ENCODE assay signal across 1 cellular context in genomic region chr7:92831716-92832622, GRCh38.
TF ChIP-seq lines count a peak whose summit lies in the region.

No MANE protein-coding gene starts in this region.

TF ChIP-seq in liver, 16 proteins besides CTCF, POLR2A, EP300 and RAD21 (continued from another document):
- TF ChIP-seq, protein P1, sequence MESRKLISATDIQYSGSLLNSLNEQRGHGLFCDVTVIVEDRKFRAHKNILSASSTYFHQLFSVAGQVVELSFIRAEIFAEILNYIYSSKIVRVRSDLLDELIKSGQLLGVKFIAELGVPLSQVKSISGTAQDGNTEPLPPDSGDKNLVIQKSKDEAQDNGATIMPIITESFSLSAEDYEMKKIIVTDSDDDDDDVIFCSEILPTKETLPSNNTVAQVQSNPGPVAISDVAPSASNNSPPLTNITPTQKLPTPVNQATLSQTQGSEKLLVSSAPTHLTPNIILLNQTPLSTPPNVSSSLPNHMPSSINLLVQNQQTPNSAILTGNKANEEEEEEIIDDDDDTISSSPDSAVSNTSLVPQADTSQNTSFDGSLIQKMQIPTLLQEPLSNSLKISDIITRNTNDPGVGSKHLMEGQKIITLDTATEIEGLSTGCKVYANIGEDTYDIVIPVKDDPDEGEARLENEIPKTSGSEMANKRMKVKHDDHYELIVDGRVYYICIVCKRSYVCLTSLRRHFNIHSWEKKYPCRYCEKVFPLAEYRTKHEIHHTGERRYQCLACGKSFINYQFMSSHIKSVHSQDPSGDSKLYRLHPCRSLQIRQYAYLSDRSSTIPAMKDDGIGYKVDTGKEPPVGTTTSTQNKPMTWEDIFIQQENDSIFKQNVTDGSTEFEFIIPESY (IDR thresholded peaks at IDR 0.05), result no peak
- TF ChIP-seq NR2F2 (IDR thresholded peaks at IDR 0.05), result no peak
- no peak for TF ChIP-seq SP1 (IDR thresholded peaks at IDR 0.05)
- TF ChIP-seq ATF3 (IDR thresholded peaks at IDR 0.05), result no peak
- no peak for TF ChIP-seq RXRA (IDR thresholded peaks at IDR 0.05)
- TF ChIP-seq MAX (IDR thresholded peaks at IDR 0.05), result no peak
- TF ChIP-seq HNF4G (IDR thresholded peaks at IDR 0.05), result no peak
- TF ChIP-seq GABPA (IDR thresholded peaks at IDR 0.05 in 1 of 2, conservative IDR thresholded peaks at IDR 0.05 in 1 of 2), result no peak
- TF ChIP-seq, protein P2, sequence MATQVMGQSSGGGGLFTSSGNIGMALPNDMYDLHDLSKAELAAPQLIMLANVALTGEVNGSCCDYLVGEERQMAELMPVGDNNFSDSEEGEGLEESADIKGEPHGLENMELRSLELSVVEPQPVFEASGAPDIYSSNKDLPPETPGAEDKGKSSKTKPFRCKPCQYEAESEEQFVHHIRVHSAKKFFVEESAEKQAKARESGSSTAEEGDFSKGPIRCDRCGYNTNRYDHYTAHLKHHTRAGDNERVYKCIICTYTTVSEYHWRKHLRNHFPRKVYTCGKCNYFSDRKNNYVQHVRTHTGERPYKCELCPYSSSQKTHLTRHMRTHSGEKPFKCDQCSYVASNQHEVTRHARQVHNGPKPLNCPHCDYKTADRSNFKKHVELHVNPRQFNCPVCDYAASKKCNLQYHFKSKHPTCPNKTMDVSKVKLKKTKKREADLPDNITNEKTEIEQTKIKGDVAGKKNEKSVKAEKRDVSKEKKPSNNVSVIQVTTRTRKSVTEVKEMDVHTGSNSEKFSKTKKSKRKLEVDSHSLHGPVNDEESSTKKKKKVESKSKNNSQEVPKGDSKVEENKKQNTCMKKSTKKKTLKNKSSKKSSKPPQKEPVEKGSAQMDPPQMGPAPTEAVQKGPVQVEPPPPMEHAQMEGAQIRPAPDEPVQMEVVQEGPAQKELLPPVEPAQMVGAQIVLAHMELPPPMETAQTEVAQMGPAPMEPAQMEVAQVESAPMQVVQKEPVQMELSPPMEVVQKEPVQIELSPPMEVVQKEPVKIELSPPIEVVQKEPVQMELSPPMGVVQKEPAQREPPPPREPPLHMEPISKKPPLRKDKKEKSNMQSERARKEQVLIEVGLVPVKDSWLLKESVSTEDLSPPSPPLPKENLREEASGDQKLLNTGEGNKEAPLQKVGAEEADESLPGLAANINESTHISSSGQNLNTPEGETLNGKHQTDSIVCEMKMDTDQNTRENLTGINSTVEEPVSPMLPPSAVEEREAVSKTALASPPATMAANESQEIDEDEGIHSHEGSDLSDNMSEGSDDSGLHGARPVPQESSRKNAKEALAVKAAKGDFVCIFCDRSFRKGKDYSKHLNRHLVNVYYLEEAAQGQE (IDR thresholded peaks at IDR 0.05), result no peak
- no peak for TF ChIP-seq EGR1 (IDR thresholded peaks at IDR 0.05; ENCODE audit: low read depth in 2 of 2)
